Comparison of ENCODE assay signal across 8 cellular contexts in the genomic region with DNA sequence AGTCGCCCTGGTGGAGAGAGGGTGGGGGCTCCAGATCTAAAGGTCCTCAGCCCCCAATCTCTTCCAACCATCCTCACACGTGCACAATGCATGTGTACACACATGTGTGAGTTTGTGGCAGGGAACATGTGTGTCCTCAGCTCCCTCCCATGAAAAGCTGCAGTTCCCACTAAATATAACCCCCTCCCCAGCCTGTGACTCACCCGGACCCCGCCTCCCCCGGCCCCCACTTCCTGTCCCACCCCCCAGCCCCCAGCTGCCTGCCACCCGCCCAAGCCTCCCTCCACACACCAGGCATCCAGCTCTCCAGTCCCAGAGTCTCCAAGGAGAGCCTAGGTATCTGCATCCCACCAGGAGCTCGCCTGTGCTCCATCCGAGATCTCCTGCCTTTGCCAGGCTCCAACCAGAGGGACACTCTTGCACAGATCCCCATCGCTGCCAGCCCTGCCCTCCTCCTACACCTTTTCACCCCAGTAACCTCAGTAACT. TPM values are rescaled to one million over a fixed set of nuclear protein-coding genes. Genes with fewer than 3 reads are reported as not detected.
A peak's percentile ranks its signal among the peaks of the same experiment; 100 is the strongest.
DNase-seq lines count a peak whose midpoint lies in the region; ATAC-seq and FAIRE-seq lines count a peak whose summit lies in the region.

No MANE protein-coding gene starts in this region.

- 5% methylated on average over 6 to 8 of the region's 9 CpGs for WGBS in ectodermal cell, 2 experiments

- H3K9me3 ChIP-seq in CD4-positive, alpha-beta memory T cell (ENCODE audit: control insufficient read depth in 1 of 2, low read length in 2 of 2): no peaks in the 10 kb centered on the region
- no peaks in the 10 kb centered on the region for H3K9me3 ChIP-seq in ectodermal cell (ENCODE audit: control insufficient read depth, low read length)
- no peaks in the 10 kb centered on the region for H3K9me3 ChIP-seq in neuron (ENCODE audit: low read length)

- H3K9me3 Mint-ChIP-seq in CD4-positive, alpha-beta memory T cell: peaks cover 0 to 3% (median 0%) of the 10 kb centered on the region in 8 donors

- H2AFZ ChIP-seq in neuron (ENCODE audit: low read depth, low read length): no peak overlapping the region

- intact Hi-C loops in CD4-positive, alpha-beta memory T cell (cut with micrococcal nuclease): loop anchor here (1.0 to 2.0 kb wide), 4 partner anchors 91 to 269 kb away; partner anchors contain the start of genes EIF5A, POLR2A and TMEM102

- peak overlapping the region; percentile 96 for H3K27ac ChIP-seq in CD4-positive, alpha-beta memory T cell (ENCODE audit: low read depth, low read length)
- peak overlapping the region; percentile 92 for H3K27ac ChIP-seq in ectodermal cell (ENCODE audit: insufficient read depth, low read depth, low read length, poor library complexity, severe bottlenecking)

- no peaks in the 10 kb centered on the region for H3K27me3 ChIP-seq in CD4-positive, alpha-beta memory T cell (ENCODE audit: insufficient read depth, low read length)
- H3K27me3 ChIP-seq in ectodermal cell (ENCODE audit: control insufficient read depth, insufficient read depth, low read length, poor library complexity, severe bottlenecking): no peaks in the 10 kb centered on the region
- H3K27me3 ChIP-seq in neuron (ENCODE audit: insufficient read depth, low read length): no peaks in the 10 kb centered on the region

- CTCF ChIA-PET in CD4-positive, alpha-beta memory T cell (lab: Charles Lee; ENCODE audit: partially characterized antibody): interaction anchor here (0.8 kb wide), 1 partner anchor 170 kb away, joined by 3 read pairs; no protein-coding TSS in a partner anchor

- no peak for ATAC-seq in HG02981 (IDR thresholded peaks at IDR 0.05; ENCODE audit: unreplicated experiment)

- peaks cover 0 to 10% of the 10 kb centered on the region in 2 donors for H3K27me3 Mint-ChIP-seq in CD4-positive, alpha-beta memory T cell

- H3K27ac Mint-ChIP-seq in CD4-positive, alpha-beta memory T cell: peak overlapping the region; percentile 89 to 100 (median 99)

- POLR2A ChIA-PET in CD4-positive, alpha-beta memory T cell (lab: Charles Lee; ENCODE audit: partially characterized antibody): interaction anchor here (0.6 to 15.3 kb wide), 3 partner anchors 20 to 169 kb away, joined by 3 to 435 read pairs (median 10); partner anchors contain the start of genes DVL2, GABARAP and PHF23

- H3K36me3 Mint-ChIP-seq in CD4-positive, alpha-beta memory T cell: peaks cover 0 to 7% of the 10 kb centered on the region in 2 donors

- peaks cover 62% of the 10 kb centered on the region for H3K4me1 ChIP-seq in CD4-positive, alpha-beta memory T cell (ENCODE audit: insufficient read depth, low read length)
- peaks cover 53% of the 10 kb centered on the region for H3K4me1 ChIP-seq in ectodermal cell (ENCODE audit: control insufficient read depth, insufficient read depth, low read length)
- H3K4me1 ChIP-seq in neuron (ENCODE audit: insufficient read depth, low read length): peaks cover 57% of the 10 kb centered on the region

- H3K36me3 ChIP-seq in CD4-positive, alpha-beta memory T cell (ENCODE audit: insufficient read depth, low read length): no peaks in the 10 kb centered on the region
- no peaks in the 10 kb centered on the region for H3K36me3 ChIP-seq in ectodermal cell (ENCODE audit: control insufficient read depth, insufficient read depth, low read length)
- no peaks in the 10 kb centered on the region for H3K36me3 ChIP-seq in neuron (ENCODE audit: insufficient read depth, low read length)

- H3K4me3 Mint-ChIP-seq in CD4-positive, alpha-beta memory T cell: peak overlapping the region in 4 of 8 donors; percentile 18 to 98 (median 29)

- H3K4me1 Mint-ChIP-seq in CD4-positive, alpha-beta memory T cell: peaks cover 31 to 76% (median 51%) of the 10 kb centered on the region in 4 donors

- FAIRE-seq in HTR-8/SVneo (lab: Jason Lieb, UNC): no peak

- H3K4me3 ChIP-seq in CD4-positive, alpha-beta memory T cell (ENCODE audit: low read length in 2 of 2): no peak overlapping the region
- H3K4me3 ChIP-seq in ectodermal cell (ENCODE audit: insufficient read depth, low read depth, low read length) (peak overlapping the region; percentile 56), neuron (ENCODE audit: low read length) (peak overlapping the region; percentile 56)

- peak in 1 of 5 donors; percentile 39 for DNase-seq in CD4-positive, alpha-beta memory T cell
- DNase-seq in NCI-H69 (lab: John Stamatoyannopoulos, UW) (peak; percentile 62), HTR-8/SVneo (ENCODE audit: insufficient read length, low spot score) (no peak), NCI-H146 treated with DMSO at 0.1 percent for 48 hours (lab: John Stamatoyannopoulos, UW; ENCODE audit: unreplicated experiment) (no peak), globus pallidus (ENCODE audit: low spot score) (no peak)

RNA-seq across cellular contexts. Expression of gene DLG4, which starts 3.9 kb away (rescaled TPM):
- total RNA-seq in CD4-positive, alpha-beta memory T cell: 1 to 10 TPM; 7.2 to 7.6 TPM
- polyA plus RNA-seq in CD4-positive, alpha-beta memory T cell: under 1 TPM; 0.44 to 0.50 TPM
- polyA plus RNA-seq in ectodermal cell (2013, experiment 1 of 4): 93.7 TPM
- polyA plus RNA-seq in ectodermal cell (2013, experiment 2 of 4): 92.1 TPM
- polyA plus RNA-seq in ectodermal cell (2013, experiment 3 of 4): 73.8 TPM
- 80.9 TPM for polyA plus RNA-seq in ectodermal cell (2013, experiment 4 of 4)

RNA-seq across cellular contexts. Expression of gene ACADVL, which starts 4.0 kb away (rescaled TPM):
- total RNA-seq in CD4-positive, alpha-beta memory T cell: 100 to 1,000 TPM; 340 to 342 TPM
- polyA plus RNA-seq in CD4-positive, alpha-beta memory T cell: 100 to 1,000 TPM; 110 to 118 TPM
- 386 TPM for polyA plus RNA-seq in ectodermal cell (2013, experiment 1 of 4)
- 387 TPM for polyA plus RNA-seq in ectodermal cell (2013, experiment 2 of 4)
- polyA plus RNA-seq in ectodermal cell (2013, experiment 3 of 4): 301 TPM
- 371 TPM for polyA plus RNA-seq in ectodermal cell (2013, experiment 4 of 4)

RNA-seq across cellular contexts. Expression of gene DVL2, which starts 18.6 kb away (rescaled TPM):
- total RNA-seq in CD4-positive, alpha-beta memory T cell: 10 to 100 TPM; 75.1 to 76.8 TPM
- polyA plus RNA-seq in CD4-positive, alpha-beta memory T cell: 10 to 100 TPM; 22.0 to 23.7 TPM
- 86.8 TPM for polyA plus RNA-seq in ectodermal cell (2013, experiment 1 of 4)
- 86.8 TPM for polyA plus RNA-seq in ectodermal cell (2013, experiment 2 of 4)
- 62.2 TPM for polyA plus RNA-seq in ectodermal cell (2013, experiment 3 of 4)
- polyA plus RNA-seq in ectodermal cell (2013, experiment 4 of 4): 74.7 TPM

RNA-seq across cellular contexts. Expression of gene PHF23, which starts 23.6 kb away (rescaled TPM):
- total RNA-seq in CD4-positive, alpha-beta memory T cell: 10 to 100 TPM; 45.8 to 55.8 TPM
- 10 to 100 TPM; 11.4 to 29.8 TPM for polyA plus RNA-seq in CD4-positive, alpha-beta memory T cell
- polyA plus RNA-seq in ectodermal cell (2013, experiment 1 of 4): 89.7 TPM
- 99.3 TPM for polyA plus RNA-seq in ectodermal cell (2013, experiment 2 of 4)
- polyA plus RNA-seq in ectodermal cell (2013, experiment 3 of 4): 72.2 TPM
- polyA plus RNA-seq in ectodermal cell (2013, experiment 4 of 4): 85.3 TPM

RNA-seq across cellular contexts. Expression of gene GABARAP, which starts 26.6 kb away (rescaled TPM):
- total RNA-seq in CD4-positive, alpha-beta memory T cell: 100 to 1,000 TPM; 324 to 327 TPM
- polyA plus RNA-seq in CD4-positive, alpha-beta memory T cell: 100 to 1,000 TPM; 741 to 896 TPM
- 564 TPM for polyA plus RNA-seq in ectodermal cell (2013, experiment 1 of 4)
- polyA plus RNA-seq in ectodermal cell (2013, experiment 2 of 4): 562 TPM
- polyA plus RNA-seq in ectodermal cell (2013, experiment 3 of 4): 520 TPM
- polyA plus RNA-seq in ectodermal cell (2013, experiment 4 of 4): 589 TPM

Comparison
In these comparisons a context has a peak if more than half of its experiments do, and no peak if none do; other contexts are left out.
1. H3K4me3 ChIP-seq: peak in ectodermal cell (single experiment) and neuron (single experiment); none in CD4-positive, alpha-beta memory T cell (0 of 2).